9 cellular contexts compared by ENCODE assay signal in the genomic region with DNA sequence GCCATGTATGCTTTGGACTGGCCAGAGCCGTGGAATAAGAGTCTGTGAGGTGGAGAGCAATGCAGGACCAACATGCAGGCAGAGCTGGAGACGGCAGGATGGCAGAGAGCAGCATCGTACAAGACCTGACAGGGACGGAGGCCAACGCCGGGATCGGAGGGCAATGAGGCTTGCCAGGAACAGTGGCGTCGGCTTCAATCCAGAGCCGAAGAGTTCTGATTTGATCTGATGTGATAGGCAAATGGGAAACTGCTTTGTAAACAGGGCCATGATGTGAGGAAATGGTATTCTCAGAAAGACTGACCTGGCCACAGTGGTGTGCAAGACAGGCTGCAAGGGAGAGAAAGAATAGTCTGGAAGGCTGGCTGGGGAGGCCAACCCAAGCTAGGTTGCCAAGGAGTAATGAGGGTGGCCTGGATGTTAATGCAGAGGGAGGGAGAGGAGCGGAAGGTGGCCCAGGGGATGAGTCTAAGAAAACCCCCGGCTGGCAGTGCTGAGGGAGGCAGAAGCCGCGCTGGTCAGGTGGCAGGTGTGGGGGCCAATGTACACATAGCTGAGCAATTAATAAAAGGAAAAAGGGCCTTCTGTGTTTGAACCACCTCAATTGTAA. TPM values are rescaled to one million over a fixed set of nuclear protein-coding genes. Genes with fewer than 3 reads are reported as not detected.
DNase-seq lines count a peak whose midpoint lies in the region; ATAC-seq and TF ChIP-seq lines count a peak whose summit lies in the region.
"Had no signal": no experiment of that assay in that cellular context is flagged by ENCODE, and none has a peak within 500 bp of the region (broad histone marks: within the 10 kb centered on the region; RNA-seq: fewer than 3 reads in every experiment).

No MANE protein-coding gene starts in this region.

- intact Hi-C loops in activated naive CD4-positive, alpha-beta T cell treated with anti-CD3 and anti-CD28 coated beads for 36 hours (cut with micrococcal nuclease), result no loop called here
- intact Hi-C loops in stomach (cut with DNase I; ENCODE audit: low total_unique reads) (no loop called here), posterior vena cava (cut with DNase I) (loop anchor here in 1 of 2 donors (2.0 kb wide), 1 partner anchor 49 kb away; no protein-coding TSS in a partner anchor)

- H3K9me3 Mint-ChIP-seq in activated naive CD4-positive, alpha-beta T cell treated with anti-CD3 and anti-CD28 coated beads for 36 hours, result no peaks in the 10 kb centered on the region
- H3K9me3 Mint-ChIP-seq in endothelial cell (ENCODE audit: unreplicated experiment) (no peaks in the 10 kb centered on the region), osteocyte (ENCODE audit: unreplicated experiment) (no peaks in the 10 kb centered on the region)

- H3K27me3 Mint-ChIP-seq in activated naive CD4-positive, alpha-beta T cell treated with anti-CD3 and anti-CD28 coated beads for 36 hours (ENCODE audit: low read depth), result no peaks in the 10 kb centered on the region
- peaks cover 11% of the 10 kb centered on the region for H3K27me3 Mint-ChIP-seq in endothelial cell (ENCODE audit: unreplicated experiment)
- no peaks in the 10 kb centered on the region for H3K27me3 Mint-ChIP-seq in osteocyte (ENCODE audit: unreplicated experiment)

- TF ChIP-seq CTCF in endothelial cell (IDR thresholded peaks at IDR 0.05; ENCODE audit: unreplicated experiment) (no peak), stomach (IDR thresholded peaks at IDR 0.05) (no peak), osteocyte (IDR thresholded peaks at IDR 0.05) (no peak)

- H3K9me3 ChIP-seq in stomach, result no peaks in the 10 kb centered on the region

- H3K4me3 Mint-ChIP-seq in activated naive CD4-positive, alpha-beta T cell treated with anti-CD3 and anti-CD28 coated beads for 36 hours, result peak overlapping the region; percentile 2
- H3K4me3 Mint-ChIP-seq in endothelial cell (ENCODE audit: unreplicated experiment) (peak overlapping the region; percentile 14), osteocyte (ENCODE audit: unreplicated experiment) (no peak overlapping the region)

- CTCF ChIA-PET in activated naive CD4-positive, alpha-beta T cell treated with anti-CD3 and anti-CD28 coated beads for 36 hours (lab: Charles Lee), result interaction anchor here (0.6 to 1.2 kb wide), 7 partner anchors 10 to 266 kb away, joined by 3 to 4 read pairs (median 3); no protein-coding TSS in a partner anchor

- no peak for TF ChIP-seq EP300 in stomach (IDR thresholded peaks at IDR 0.05)

- H3K27me3 ChIP-seq in stomach, result no peaks in the 10 kb centered on the region

- ATAC-seq in HG03571 (IDR thresholded peaks at IDR 0.05; ENCODE audit: unreplicated experiment), result peak; percentile 6

- no peak for TF ChIP-seq POLR2A in stomach (IDR thresholded peaks at IDR 0.05)

- H3K4me1 ChIP-seq in stomach, result peaks cover 0 to 22% (median 5%) of the 10 kb centered on the region in 4 donors

- WGBS in stomach, 5 donors, result 77 to 84% (median 81%) methylated on average over 14 of the region's 14 CpGs

- peaks cover 50% of the 10 kb centered on the region for H3K4me1 Mint-ChIP-seq in activated naive CD4-positive, alpha-beta T cell treated with anti-CD3 and anti-CD28 coated beads for 36 hours (ENCODE audit: low read depth)
- peaks cover 39% of the 10 kb centered on the region for H3K4me1 Mint-ChIP-seq in endothelial cell (ENCODE audit: unreplicated experiment)
- H3K4me1 Mint-ChIP-seq in osteocyte (ENCODE audit: unreplicated experiment), result peaks cover 4% of the 10 kb centered on the region

- peaks cover 0 to 37% (median 16%) of the 10 kb centered on the region in 4 donors for H3K36me3 ChIP-seq in stomach

- DNase-seq in activated naive CD4-positive, alpha-beta T cell treated with anti-CD3 and anti-CD28 coated beads for 36 hours, result no peak
- DNase-seq in activated naive CD4-positive, alpha-beta T cell (lab: John Stamatoyannopoulos, UW), result no peak
- DNase-seq in endothelial cell (ENCODE audit: low spot score), result no peak
- DNase-seq in stomach, result no peak
- DNase-seq in osteocyte (ENCODE audit: extremely low spot score, unreplicated experiment), result no peak
- no peak for DNase-seq in posterior vena cava (ENCODE audit: low spot score)
- DNase-seq in cortex of kidney (lab: John Stamatoyannopoulos, UW), result no peak

- peak overlapping the region; percentile 75 for H3K27ac Mint-ChIP-seq in activated naive CD4-positive, alpha-beta T cell treated with anti-CD3 and anti-CD28 coated beads for 36 hours
- H3K27ac Mint-ChIP-seq in endothelial cell (ENCODE audit: unreplicated experiment), result peak overlapping the region; percentile 80
- no peak overlapping the region for H3K27ac Mint-ChIP-seq in osteocyte (ENCODE audit: unreplicated experiment)

- peak overlapping the region; percentile 11 to 82 (median 64) for H3K27ac ChIP-seq in stomach
- H3K27ac ChIP-seq: C4-2B had no signal

- H3K4me3 ChIP-seq in stomach, result no peak overlapping the region

- no peaks in the 10 kb centered on the region for H3K36me3 Mint-ChIP-seq in activated naive CD4-positive, alpha-beta T cell treated with anti-CD3 and anti-CD28 coated beads for 36 hours (ENCODE audit: low read depth)
- H3K36me3 Mint-ChIP-seq in endothelial cell (ENCODE audit: low read depth, unreplicated experiment) (peaks cover 42% of the 10 kb centered on the region), osteocyte (ENCODE audit: unreplicated experiment) (peaks cover 7% of the 10 kb centered on the region)

RNA-seq across cellular contexts. Expression of gene RCBTB2, which starts 26.7 kb away (rescaled TPM):
- total RNA-seq in activated naive CD4-positive, alpha-beta T cell treated with anti-CD3 and anti-CD28 coated beads for 36 hours, result 1 to 10 TPM; 1.2 to 1.4 TPM
- 71.0 TPM for total RNA-seq in endothelial cell (ENCODE audit: unreplicated experiment)
- total RNA-seq in stomach, result 10 to 100 TPM in 2 of 5 donors, 1 to 10 TPM in 2, under 1 TPM in 1; 0.29 to 56.6 (median 4.5) TPM
- 10 to 100 TPM in 1 of 3 donors, 1 to 10 TPM in 2; 6.2 to 13.7 (median 9.0) TPM for polyA plus RNA-seq in stomach
- total RNA-seq in osteocyte, result 12.1 and 12.6 TPM in 2 replicates
- 10 to 100 TPM in 1 of 2 donors, 1 to 10 TPM in 1; 8.6 to 10.6 TPM for total RNA-seq in posterior vena cava
